Comparison of ENCODE assay signal across 8 cellular contexts in genomic region chr12:124913474-124914391, GRCh38. TPM values are rescaled to one million over a fixed set of nuclear protein-coding genes. Genes with fewer than 3 reads are reported as not detected.
DNase-seq lines count a peak whose midpoint lies in the region; ATAC-seq and TF ChIP-seq lines count a peak whose summit lies in the region.

No MANE protein-coding gene starts in this region.

- peaks cover 47% of the 10 kb centered on the region for H3F3A ChIP-seq in OCI-LY1 (ENCODE audit: insufficient read depth, low read length)

- H3K36me3 ChIP-seq in ACC112 (ENCODE audit: insufficient read depth, low read length): peaks cover 25% of the 10 kb centered on the region
- peaks cover 36% of the 10 kb centered on the region for H3K36me3 ChIP-seq in OCI-LY1 (ENCODE audit: insufficient read depth, low read length)
- peaks cover 5 to 7% of the 10 kb centered on the region in 2 donors for H3K36me3 ChIP-seq in aorta (ENCODE audit: control insufficient read depth in 1 of 2, insufficient read depth in 2 of 2, low read length in 1 of 2)

- DNase-seq in activated naive CD4-positive, alpha-beta T cell treated with anti-CD3 and anti-CD28 coated beads, Interleukin-2, amount 10 ng/mL, durations not matched to agents 7 days and 5 days: peak; percentile 96
- DNase-seq in cardiac septum (ENCODE audit: low spot score) (peak; percentile 97), putamen (ENCODE audit: low spot score) (peak; percentile 83), aorta (peak; percentile 92 to 94), cortex of kidney (lab: John Stamatoyannopoulos, UW) (no peak)

- H3K9me3 ChIP-seq in OCI-LY1 (ENCODE audit: low read length): no peaks in the 10 kb centered on the region
- peaks cover 1% of the 10 kb centered on the region for H3K9me3 ChIP-seq in aorta (ENCODE audit: control insufficient read depth, low read length)

- H4K20me1 ChIP-seq in OCI-LY1 (ENCODE audit: insufficient read depth, low read length): no peaks in the 10 kb centered on the region

- peaks cover 34% of the 10 kb centered on the region for H3K4me1 ChIP-seq in ACC112 (ENCODE audit: control insufficient read depth, insufficient read depth, low read length, unreplicated experiment)
- peaks cover 40% of the 10 kb centered on the region for H3K4me1 ChIP-seq in OCI-LY1 (ENCODE audit: insufficient read depth, low read length, severe bottlenecking)
- H3K4me1 ChIP-seq in aorta (ENCODE audit: control insufficient read depth in 1 of 2, insufficient read depth in 2 of 2, low read length in 2 of 2): peaks cover 0 to 2% of the 10 kb centered on the region in 2 donors

- 5 to 7% methylated on average over 46 of the region's 46 CpGs for WGBS in aorta, 2 donors

- H3K27me3 Mint-ChIP-seq in activated naive CD4-positive, alpha-beta T cell treated with anti-CD3 and anti-CD28 coated beads, Interleukin-2, amount 10 ng/mL, durations not matched to agents 7 days and 5 days: peaks cover 12% of the 10 kb centered on the region

- peak overlapping the region; percentile 89 for H3K4me2 ChIP-seq in OCI-LY1 (ENCODE audit: low read length)

- ATAC-seq in GM21528 (IDR thresholded peaks at IDR 0.05; ENCODE audit: low FRiP score, unreplicated experiment) (peak; percentile 16), aorta (ENCODE audit: low FRiP score) (peak; percentile 51)

- H3K79me2 ChIP-seq in ACC112 (ENCODE audit: control insufficient read depth, insufficient read depth, low read length, unreplicated experiment) (peaks cover 46% of the 10 kb centered on the region), OCI-LY1 (ENCODE audit: insufficient read depth, low read length) (peaks cover 12% of the 10 kb centered on the region)

- TF ChIP-seq CTCF in OCI-LY1 (IDR thresholded peaks at IDR 0.05; ENCODE audit: low read length): peak; percentile 62

- H3K9me3 Mint-ChIP-seq in activated naive CD4-positive, alpha-beta T cell treated with anti-CD3 and anti-CD28 coated beads, Interleukin-2, amount 10 ng/mL, durations not matched to agents 7 days and 5 days: no peaks in the 10 kb centered on the region

- H3K27ac ChIP-seq in ACC112 (ENCODE audit: low read depth, low read length): peak overlapping the region; percentile 98
- peak overlapping the region; percentile 100 for H3K27ac ChIP-seq in OCI-LY1 (ENCODE audit: low read depth, low read length, poor library complexity, severe bottlenecking)
- H3K27ac ChIP-seq in aorta (ENCODE audit: low read depth in 1 of 2, low read length in 2 of 2): peak overlapping the region; percentile 97 to 99

- H3K4me1 Mint-ChIP-seq in activated naive CD4-positive, alpha-beta T cell treated with anti-CD3 and anti-CD28 coated beads, Interleukin-2, amount 10 ng/mL, durations not matched to agents 7 days and 5 days: peaks cover 74% of the 10 kb centered on the region

- H2AFZ ChIP-seq in ACC112 (ENCODE audit: low read length, unreplicated experiment) (no peak overlapping the region), OCI-LY1 (ENCODE audit: low read length) (no peak overlapping the region)

- peak overlapping the region; percentile 98 for H3K9ac ChIP-seq in OCI-LY1 (ENCODE audit: low read length)

- intact Hi-C loops in cardiac septum (cut with DNase I) (no loop called here), aorta (cut with DNase I) (no loop called here)

- H3K27ac Mint-ChIP-seq in activated naive CD4-positive, alpha-beta T cell treated with anti-CD3 and anti-CD28 coated beads, Interleukin-2, amount 10 ng/mL, durations not matched to agents 7 days and 5 days: peak overlapping the region; percentile 100

- H3K36me3 Mint-ChIP-seq in activated naive CD4-positive, alpha-beta T cell treated with anti-CD3 and anti-CD28 coated beads, Interleukin-2, amount 10 ng/mL, durations not matched to agents 7 days and 5 days: peaks cover 42% of the 10 kb centered on the region

- peak overlapping the region; percentile 92 for H3K4me3 ChIP-seq in ACC112 (ENCODE audit: low read depth, low read length)
- peak overlapping the region; percentile 97 for H3K4me3 ChIP-seq in OCI-LY1 (ENCODE audit: low read depth, low read length, poor library complexity, severe bottlenecking)
- peak overlapping the region; percentile 64 to 90 for H3K4me3 ChIP-seq in aorta (ENCODE audit: low read length in 2 of 2)

- CTCF ChIA-PET in activated naive CD4-positive, alpha-beta T cell treated with anti-CD3 and anti-CD28 coated beads, Interleukin-2, amount 10 ng/mL, durations not matched to agents 7 days and 5 days (lab: Charles Lee): interaction anchor here (1.6 to 12.7 kb wide), 3 partner anchors 7 to 26 kb away, joined by 3 to 156 read pairs (median 10); no protein-coding TSS in a partner anchor

- H3K4me3 Mint-ChIP-seq in activated naive CD4-positive, alpha-beta T cell treated with anti-CD3 and anti-CD28 coated beads, Interleukin-2, amount 10 ng/mL, durations not matched to agents 7 days and 5 days: peak overlapping the region; percentile 99

- H3K27me3 ChIP-seq in ACC112 (ENCODE audit: insufficient read depth, low read length) (no peaks in the 10 kb centered on the region), OCI-LY1 (ENCODE audit: insufficient read depth, low read length) (no peaks in the 10 kb centered on the region), aorta (ENCODE audit: control insufficient read depth in 1 of 2, insufficient read depth in 2 of 2, low read length in 1 of 2) (no peaks in the 10 kb centered on the region)

- no peaks in the 10 kb centered on the region for H3K9me2 ChIP-seq in OCI-LY1 (ENCODE audit: low read depth, low read length)

RNA-seq across cellular contexts. Expression of gene UBC, which starts 0.7 kb away (rescaled TPM):
- total RNA-seq in cardiac septum: 1,009 TPM
- total RNA-seq in aorta: 1,000 to 10,000 TPM in 1 of 2 donors, 100 to 1,000 TPM in 1; 956 to 1,844 TPM
- polyA plus RNA-seq in aorta: 1,000 to 10,000 TPM in 1 of 2 donors, 100 to 1,000 TPM in 1; 667 to 1,550 TPM

RNA-seq across cellular contexts. Expression of gene SCARB1, which starts 50.1 kb away (rescaled TPM):
- total RNA-seq in cardiac septum (8.6 TPM), aorta (10 to 100 TPM; 15.0 to 38.5 TPM)
- 1 to 10 TPM; 6.6 to 8.9 TPM for polyA plus RNA-seq in aorta
